Comparison of ENCODE assay signal across 8 cellular contexts in genomic region chr14:22837750-22838538, GRCh38. TPM values are rescaled to one million over a fixed set of nuclear protein-coding genes. Genes with fewer than 3 reads are reported as not detected.
DNase-seq lines count a peak whose midpoint lies in the region; ATAC-seq and TF ChIP-seq lines count a peak whose summit lies in the region.

No MANE protein-coding gene starts in this region.

- H3K27me3 ChIP-seq in mammary epithelial cell (ENCODE audit: insufficient read depth, low read length) = no peaks in the 10 kb centered on the region
- no peaks in the 10 kb centered on the region for H3K27me3 ChIP-seq in testis

- H3K4me1 ChIP-seq in mammary epithelial cell (ENCODE audit: insufficient read depth, low read length) (peaks cover 24% of the 10 kb centered on the region), testis (peaks cover 7% of the 10 kb centered on the region)

- H3K9me3 ChIP-seq in mammary epithelial cell (replicated peaks; ENCODE audit: insufficient read depth, low read length) (no peaks in the 10 kb centered on the region), testis (no peaks in the 10 kb centered on the region)

- peak; percentile 58 for DNase-seq in mammary epithelial cell
- peak; percentile 63 for DNase-seq in left kidney (ENCODE audit: low read depth, low spot score)
- DNase-seq in testis = peak; percentile 62
- no peak for DNase-seq in DMS79 treated with DMSO at 0.1 percent for 48 hours (lab: John Stamatoyannopoulos, UW)
- DNase-seq in ACHN = no peak
- DNase-seq in effector CD8-positive, alpha-beta T cell (lab: John Stamatoyannopoulos, UW) = no peak

- H3K27me3 Mint-ChIP-seq in IgD-negative memory B cell = peaks cover 18% of the 10 kb centered on the region

- peaks cover 0 to 3% (median 3%) of the 10 kb centered on the region in 3 donors for H3K4me1 Mint-ChIP-seq in IgD-negative memory B cell

- ATAC-seq in HG03469 (IDR thresholded peaks at IDR 0.05; ENCODE audit: unreplicated experiment) = no peak

- H4K20me1 ChIP-seq in mammary epithelial cell (ENCODE audit: insufficient read depth, low read length) = no peaks in the 10 kb centered on the region

- in situ Hi-C loops in mammary epithelial cell (cut with MboI; ENCODE audit: low sequenced_read_pairs in 2 of 2) (loop anchor here in 1 of 2 donors (25.0 kb wide), 1 partner anchor 276 kb away; no protein-coding TSS in a partner anchor), ACHN (cut with HindIII; ENCODE audit: low pct_ligation_motif_present, low pct_unique_long_range_greater_than_20kb, low sequenced_read_pairs) (no loop called here)

- TF ChIP-seq CTCF in mammary epithelial cell (conservative IDR thresholded peaks at IDR 0.05 in 1 of 2, IDR thresholded peaks at IDR 0.05 in 1 of 2; ENCODE audit: extremely low read depth in 1 of 2, insufficient read depth in 1 of 2, low read depth in 1 of 2, low read length in 2 of 2) (peak in 1 of 2 donors; percentile 13), testis (IDR thresholded peaks at IDR 0.05) (no peak)

- H3K4me3 ChIP-seq in mammary epithelial cell (replicated peaks in 1 of 3; ENCODE audit: insufficient read depth in 1 of 3, low read depth in 2 of 3, low read length in 3 of 3) (peak overlapping the region; percentile 84 to 94 (median 86)), testis (peak overlapping the region; percentile 69 to 92)

- dilution Hi-C loops in mammary epithelial cell (cut with HindIII; ENCODE audit: low sequenced_read_pairs) = loop anchor here (5.0 kb wide), 1 partner anchor 59 kb away; no protein-coding TSS in a partner anchor

- H3K9ac ChIP-seq in mammary epithelial cell (ENCODE audit: insufficient read depth, low read length) = peak overlapping the region; percentile 94

- no peaks in the 10 kb centered on the region for H3K9me3 Mint-ChIP-seq in IgD-negative memory B cell

- BruUV-seq in mammary epithelial cell (replicated peaks; lab: Mats Ljungman, UMichigan) = no TSS peak

- peaks cover 85% of the 10 kb centered on the region for H3K79me2 ChIP-seq in mammary epithelial cell (ENCODE audit: insufficient read depth, low read length)

- TF ChIP-seq POLR2A in testis (IDR thresholded peaks at IDR 0.05) = no peak

- H3K36me3 Mint-ChIP-seq in IgD-negative memory B cell = no peaks in the 10 kb centered on the region

- under 1% methylated on average over 15 of the region's 25 CpGs for WGBS in mammary epithelial cell (ENCODE audit: low coverage, missing lambda C conversion rate)
- 10 to 19% methylated on average over 14 to 25 of the region's 25 CpGs for WGBS in testis, 2 donors

- intact Hi-C loops in mammary epithelial cell (cut with micrococcal nuclease) = loop anchor here (5.0 kb wide), 4 partner anchors 61 to 281 kb away; partner anchors contain the start of gene AJUBA
- intact Hi-C loops in testis (cut with DNase I; ENCODE audit: low total_unique reads) = no loop called here

- H3K4me2 ChIP-seq in mammary epithelial cell (ENCODE audit: insufficient read depth, low read depth, low read length) = peak overlapping the region; percentile 89

- H3K27ac ChIP-seq in mammary epithelial cell (ENCODE audit: insufficient read depth, low read depth, low read length) (peak overlapping the region; percentile 86), testis (peak overlapping the region; percentile 95)

- H3K27ac Mint-ChIP-seq in IgD-negative memory B cell = no peak overlapping the region

- CTCF ChIA-PET in mammary epithelial cell (lab: Charles Lee; ENCODE audit: low non-redundant PET) = interaction anchor here (0.6 to 1.6 kb wide), 4 partner anchors 9 to 282 kb away, joined by 3 to 10 read pairs (median 5); no protein-coding TSS in a partner anchor

- peaks cover 35% of the 10 kb centered on the region for H3K36me3 ChIP-seq in mammary epithelial cell (ENCODE audit: insufficient read depth, low read length)
- H3K36me3 ChIP-seq in testis (ENCODE audit: low read depth, missing control alignments) = no peaks in the 10 kb centered on the region

- H2AFZ ChIP-seq in mammary epithelial cell (ENCODE audit: low read depth, low read length) = no peak overlapping the region

- peak overlapping the region; percentile 30 to 72 (median 44) for H3K4me3 Mint-ChIP-seq in IgD-negative memory B cell

RNA-seq across cellular contexts. Expression of gene MMP14, which starts 1.6 kb away (rescaled TPM):
- polyA plus RNA-seq in IgD-negative memory B cell (not detected), mammary epithelial cell (351 TPM), testis (ENCODE audit: insufficient read depth, low read depth, low replicate concordance) (54.6 TPM)
- total RNA-seq in mammary epithelial cell (100 to 1,000 TPM; 525 to 766 TPM), testis (10 to 100 TPM; 14.2 to 35.8 TPM)
- polyA minus RNA-seq in mammary epithelial cell = 343 TPM

RNA-seq across cellular contexts. Expression of gene MRPL52, which starts 8.3 kb away (rescaled TPM):
- 200 TPM for polyA plus RNA-seq in IgD-negative memory B cell
- total RNA-seq in mammary epithelial cell = 100 to 1,000 TPM in 1 of 2 donors, 10 to 100 TPM in 1; 20.3 to 126 TPM
- polyA plus RNA-seq in mammary epithelial cell = 61.5 TPM
- polyA minus RNA-seq in mammary epithelial cell = 3.8 TPM
- total RNA-seq in testis = 10 to 100 TPM; 31.1 to 47.0 TPM
- polyA plus RNA-seq in testis (ENCODE audit: insufficient read depth, low read depth, low replicate concordance) = 77.0 TPM

RNA-seq across cellular contexts. Expression of gene SLC7A7, which starts 22.7 kb away (rescaled TPM):
- 24.0 TPM for polyA plus RNA-seq in IgD-negative memory B cell
- total RNA-seq in mammary epithelial cell = 1 to 10 TPM in 1 of 2 donors, under 1 TPM in 1; 0.78 to 1.0 TPM
- polyA plus RNA-seq in mammary epithelial cell = 0.34 TPM
- not detected for polyA minus RNA-seq in mammary epithelial cell
- total RNA-seq in testis = 10 to 100 TPM; 22.2 to 34.7 TPM
- polyA plus RNA-seq in testis (ENCODE audit: insufficient read depth, low read depth, low replicate concordance) = 77.1 TPM

RNA-seq across cellular contexts. Expression of gene LRP10, which starts 33.6 kb away (rescaled TPM):
- polyA plus RNA-seq in IgD-negative memory B cell (113 TPM), mammary epithelial cell (110 TPM), testis (ENCODE audit: insufficient read depth, low read depth, low replicate concordance) (58.2 TPM)
- total RNA-seq in mammary epithelial cell (100 to 1,000 TPM; 122 to 134 TPM), testis (10 to 100 TPM; 41.3 to 67.7 TPM)
- polyA minus RNA-seq in mammary epithelial cell = 360 TPM

RNA-seq across cellular contexts. Expression of gene REM2, which starts 45.1 kb away (rescaled TPM):
- polyA plus RNA-seq in IgD-negative memory B cell = 2.6 TPM
- total RNA-seq in mammary epithelial cell = under 1 TPM; 0.33 to 0.40 TPM
- 0.09 TPM for polyA plus RNA-seq in mammary epithelial cell
- not detected for polyA minus RNA-seq in mammary epithelial cell
- 1 to 10 TPM; 2.9 to 4.8 TPM for total RNA-seq in testis
- polyA plus RNA-seq in testis (ENCODE audit: insufficient read depth, low read depth, low replicate concordance) = 2.4 TPM

Comparison
In these comparisons a context has a peak if more than half of its experiments do, and no peak if none do; other contexts are left out.
1. DNase-seq: peak in mammary epithelial cell (single experiment), left kidney (single experiment) and testis (single experiment); none in DMS79 treated with DMSO at 0.1 percent for 48 hours (single experiment), ACHN (single experiment) and effector CD8-positive, alpha-beta T cell (single experiment).
2. RNA of gene MMP14, which starts 1.6 kb away (polyA plus RNA-seq): 351 TPM in mammary epithelial cell (single experiment) and 54.6 TPM in testis (single experiment); not detected in IgD-negative memory B cell (single experiment); every median in the first group is over 10 times any median in the second.
3. RNA of gene SLC7A7, which starts 22.7 kb away (polyA plus RNA-seq): 77.1 TPM in testis (single experiment) and 24.0 TPM in IgD-negative memory B cell (single experiment); 0.34 TPM in mammary epithelial cell (single experiment); every median in the first group is over 10 times any median in the second.